In the genomic region with DNA sequence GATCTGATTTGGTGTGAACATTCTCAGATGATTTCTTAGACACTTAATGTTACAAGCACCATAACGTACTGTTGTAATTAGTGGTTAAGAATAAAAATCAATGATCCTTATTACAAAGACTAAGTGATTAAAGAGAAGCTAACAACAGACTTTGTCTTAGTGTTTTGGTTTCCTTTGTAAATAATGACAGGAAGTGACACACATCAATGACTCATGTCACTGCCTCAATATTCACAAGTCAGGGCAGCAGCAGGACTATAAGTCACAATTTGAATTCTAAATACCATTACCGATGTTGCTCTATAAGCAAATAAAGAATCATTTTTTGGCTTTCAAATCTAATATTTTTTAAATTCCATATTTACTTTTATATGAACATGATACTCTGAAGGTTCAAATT, we compare ENCODE assay signal across 12 cellular contexts.
DNase-seq lines count a peak whose midpoint lies in the region; ATAC-seq and TF ChIP-seq lines count a peak whose summit lies in the region.
"Had no signal": no experiment of that assay in that cellular context is flagged by ENCODE, and none has a peak within 500 bp of the region (broad histone marks: within the 10 kb centered on the region; RNA-seq: fewer than 3 reads in every experiment).

No MANE protein-coding gene starts in this region.

- CTCF ChIA-PET in Panc1 (lab: Charles Lee), result no interaction called here

- H3K36me3 ChIP-seq in Panc1 (ENCODE audit: control insufficient read depth, insufficient read depth, low read length), result no peaks in the 10 kb centered on the region
- H3K36me3 ChIP-seq: vagina had no signal

- H3K4me3 ChIP-seq in Panc1 (ENCODE audit: low read depth in 2 of 2, low read length in 2 of 2), result no peak overlapping the region
- H3K4me3 ChIP-seq: vagina had no signal

- no TSS peak for BruUV-seq in Panc1 (replicated peaks; lab: Mats Ljungman, UMichigan)

- no peak for ATAC-seq in Panc1
- ATAC-seq in esophagus mucosa, result peak; percentile 81
- no peak for ATAC-seq in GM21825 (IDR thresholded peaks at IDR 0.05; ENCODE audit: unreplicated experiment)
- ATAC-seq in HG03342 (IDR thresholded peaks at IDR 0.05; ENCODE audit: unreplicated experiment), result no peak
- ATAC-seq: stimulated activated naive CD8-positive, alpha-beta T cell treated with anti-CD3 and anti-CD28 coated beads, Interleukin-15, amount 100 ng/mL, for 72 hours had no signal

- intact Hi-C loops in Panc1 (cut with micrococcal nuclease; ENCODE audit: unreplicated experiment), result no loop called here

- TF ChIP-seq CTCF in Panc1 (IDR thresholded peaks at IDR 0.05), result no peak

- in situ Hi-C loops in Panc1 (cut with HindIII; ENCODE audit: low pct_unique_long_range_greater_than_20kb, low sequenced_read_pairs), result no loop called here

- no peak overlapping the region for H3K27ac ChIP-seq in Panc1 (ENCODE audit: low read length)
- H3K27ac ChIP-seq: HL-60, vagina had no signal

- H3K4me1 ChIP-seq in Panc1 (ENCODE audit: control insufficient read depth, insufficient read depth, low read length), result no peaks in the 10 kb centered on the region
- H3K4me1 ChIP-seq: vagina had no signal

- no peaks in the 10 kb centered on the region for H3K27me3 ChIP-seq in Panc1 (ENCODE audit: control insufficient read depth, insufficient read depth, low read length)
- H3K27me3 ChIP-seq: vagina had no signal

- POLR2A ChIA-PET in Panc1 (lab: Charles Lee), result no interaction called here

- H3K9me3 ChIP-seq in Panc1 (ENCODE audit: control insufficient read depth, insufficient read depth, low read depth, low read length), result no peaks in the 10 kb centered on the region
- H3K9me3 ChIP-seq: vagina had no signal

- DNase-seq in ELR (ENCODE audit: low read depth) (peak; percentile 77), Panc1 (ENCODE audit: low read depth, low spot score) (peak; percentile 42), pulmonary artery endothelial cell (ENCODE audit: low read depth, low spot score) (peak; percentile 67), NCI-H2029 (lab: John Stamatoyannopoulos, UW) (no peak)
- DNase-seq: activated naive CD4-positive, alpha-beta T cell treated with anti-CD3 and anti-CD28 coated beads, Interleukin-2, amount 10 ng/mL, durations not matched to agents 7 days and 5 days; effector CD8-positive, alpha-beta T cell; stimulated activated naive CD8-positive, alpha-beta T cell treated with anti-CD3 and anti-CD28 coated beads, Interleukin-15, amount 100 ng/mL, for 72 hours had no signal
